ENCODE assay signal across 1 cellular context in the genomic region with DNA sequence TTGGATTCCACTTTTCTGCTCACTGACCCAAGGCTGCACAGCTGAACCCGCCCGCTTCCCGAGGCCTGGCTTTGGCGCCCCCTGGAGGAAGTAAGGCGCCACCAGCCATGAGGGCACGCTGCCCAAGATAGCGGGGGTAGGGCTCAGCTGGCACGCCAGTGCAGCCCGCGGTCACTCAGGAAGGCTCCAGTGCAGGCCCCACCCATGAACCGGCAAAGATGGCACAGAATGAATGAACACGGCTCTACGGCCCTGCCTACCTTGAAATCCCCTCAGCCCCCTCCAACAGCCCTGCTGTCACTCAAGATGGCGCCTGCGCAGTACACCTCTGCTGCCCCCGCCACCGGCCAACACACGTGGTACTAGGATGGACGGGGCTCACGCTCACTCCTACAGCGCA.
TF ChIP-seq lines count a peak whose summit lies in the region.

No MANE protein-coding gene starts in this region.

TF ChIP-seq in HepG2, 621 proteins besides CTCF, POLR2A, EP300 and RAD21 (continues in another document):
- TF ChIP-seq, protein P1, sequence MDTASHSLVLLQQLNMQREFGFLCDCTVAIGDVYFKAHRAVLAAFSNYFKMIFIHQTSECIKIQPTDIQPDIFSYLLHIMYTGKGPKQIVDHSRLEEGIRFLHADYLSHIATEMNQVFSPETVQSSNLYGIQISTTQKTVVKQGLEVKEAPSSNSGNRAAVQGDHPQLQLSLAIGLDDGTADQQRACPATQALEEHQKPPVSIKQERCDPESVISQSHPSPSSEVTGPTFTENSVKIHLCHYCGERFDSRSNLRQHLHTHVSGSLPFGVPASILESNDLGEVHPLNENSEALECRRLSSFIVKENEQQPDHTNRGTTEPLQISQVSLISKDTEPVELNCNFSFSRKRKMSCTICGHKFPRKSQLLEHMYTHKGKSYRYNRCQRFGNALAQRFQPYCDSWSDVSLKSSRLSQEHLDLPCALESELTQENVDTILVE (CRISPR knock-in tag; IDR thresholded peaks at IDR 0.05) = peak; percentile 38; the same call in 1 of the 2 replicates
- TF ChIP-seq SMAD1 (CRISPR knock-in tag; IDR thresholded peaks at IDR 0.05; ENCODE audit: borderline replicate concordance, low read depth) (no peak), ZNF772 (CRISPR knock-in tag; IDR thresholded peaks at IDR 0.05) (peak; percentile 29; the same call in 1 of the 2 replicates), MAZ (IDR thresholded peaks at IDR 0.05; ENCODE audit: borderline replicate concordance, low read depth, low read length) (0 out of 2 replicates have a peak, but pooled peaks have one; percentile 17), MAZ (CRISPR knock-in tag; IDR thresholded peaks at IDR 0.05; ENCODE audit: low read depth) (no peak), ARID2 (CRISPR knock-in tag; IDR thresholded peaks at IDR 0.05; ENCODE audit: borderline replicate concordance) (no peak), ZNF451 (CRISPR knock-in tag; IDR thresholded peaks at IDR 0.05) (0 out of 2 replicates have a peak, but pooled peaks have one; percentile 14), SP1 (IDR thresholded peaks at IDR 0.05) (no peak), SP1 (CRISPR knock-in tag; IDR thresholded peaks at IDR 0.05) (no peak), HOXA3 (CRISPR knock-in tag; IDR thresholded peaks at IDR 0.05) (peak; percentile 18; the same call in 1 of the 2 replicates), MXI1 (IDR thresholded peaks at IDR 0.05; ENCODE audit: borderline replicate concordance, low read depth, low read length) (peak; percentile 77; the same call in 1 of the 3 replicates), HDAC1 (CRISPR knock-in tag; IDR thresholded peaks at IDR 0.05) (peak; percentile 41; the same call in 1 of the 2 replicates), TARDBP (CRISPR knock-in tag; IDR thresholded peaks at IDR 0.05) (0 out of 2 replicates have a peak, but pooled peaks have one; percentile 7), PAF1 (CRISPR knock-in tag; IDR thresholded peaks at IDR 0.05) (no peak), TBL1XR1 (IDR thresholded peaks at IDR 0.05; ENCODE audit: borderline replicate concordance, low read length, partially characterized antibody) (peak; percentile 11), KLF15 (CRISPR knock-in tag; IDR thresholded peaks at IDR 0.05; ENCODE audit: borderline replicate concordance) (no peak), ZNF331 (CRISPR knock-in tag; IDR thresholded peaks at IDR 0.05) (0 out of 2 replicates have a peak, but pooled peaks have one; percentile 4), RBFOX2 (IDR thresholded peaks at IDR 0.05; ENCODE audit: low read depth, low read length) (peak; percentile 77), CREB1 (IDR thresholded peaks at IDR 0.05) (no peak), CREB1 (CRISPR knock-in tag; IDR thresholded peaks at IDR 0.05) (0 out of 2 replicates have a peak, but pooled peaks have one; percentile 38), ZNF343 (CRISPR knock-in tag; IDR thresholded peaks at IDR 0.05) (no peak), EEA1 (CRISPR knock-in tag; IDR thresholded peaks at IDR 0.05; ENCODE audit: borderline replicate concordance) (no peak), GABPA (IDR thresholded peaks at IDR 0.05; ENCODE audit: low read depth, low read length) (no peak), GABPA (CRISPR knock-in tag; IDR thresholded peaks at IDR 0.05; ENCODE audit: low read depth) (0 out of 2 replicates have a peak, but pooled peaks have one; percentile 14), ZNF235 (CRISPR knock-in tag; IDR thresholded peaks at IDR 0.05; ENCODE audit: borderline replicate concordance) (no peak), POLR2G (IDR thresholded peaks at IDR 0.05; ENCODE audit: low read depth, low read length) (0 out of 2 replicates have a peak, but pooled peaks have one; percentile 2), STAG1 (CRISPR knock-in tag; IDR thresholded peaks at IDR 0.05) (peak; percentile 36; the same call in 1 of the 2 replicates), KDM2A (CRISPR knock-in tag; IDR thresholded peaks at IDR 0.05; ENCODE audit: borderline replicate concordance, low read depth) (0 out of 2 replicates have a peak, but pooled peaks have one; percentile 5), SP4 (CRISPR knock-in tag; IDR thresholded peaks at IDR 0.05) (no peak), AGO1 (IDR thresholded peaks at IDR 0.05; ENCODE audit: low read depth, low read length, poor library complexity, severe bottlenecking) (peak; percentile 53), U2AF1 (optimal IDR thresholded peaks at IDR 0.05; ENCODE audit: low read depth, low read length) (no peak), MEF2D (CRISPR knock-in tag; IDR thresholded peaks at IDR 0.05) (peak; percentile 10; the same call in 1 of the 2 replicates), PITX1 (CRISPR knock-in tag; IDR thresholded peaks at IDR 0.05) (0 out of 2 replicates have a peak, but pooled peaks have one; percentile 31), KLF6 (CRISPR knock-in tag; IDR thresholded peaks at IDR 0.05) (no peak), ZNF563 (CRISPR knock-in tag; IDR thresholded peaks at IDR 0.05) (no peak), ZNF768 (CRISPR knock-in tag; IDR thresholded peaks at IDR 0.05) (peak; percentile 49; the same call in 1 of the 2 replicates), MYC (CRISPR knock-in tag; IDR thresholded peaks at IDR 0.05; ENCODE audit: borderline replicate concordance) (0 out of 2 replicates have a peak, but pooled peaks have one; percentile 8), ZC3H13 (CRISPR knock-in tag; IDR thresholded peaks at IDR 0.05) (no peak), SMC3 (IDR thresholded peaks at IDR 0.05; ENCODE audit: low read length) (peak; percentile 3; the same call in 1 of the 2 replicates)
- TF ChIP-seq, protein P2, sequence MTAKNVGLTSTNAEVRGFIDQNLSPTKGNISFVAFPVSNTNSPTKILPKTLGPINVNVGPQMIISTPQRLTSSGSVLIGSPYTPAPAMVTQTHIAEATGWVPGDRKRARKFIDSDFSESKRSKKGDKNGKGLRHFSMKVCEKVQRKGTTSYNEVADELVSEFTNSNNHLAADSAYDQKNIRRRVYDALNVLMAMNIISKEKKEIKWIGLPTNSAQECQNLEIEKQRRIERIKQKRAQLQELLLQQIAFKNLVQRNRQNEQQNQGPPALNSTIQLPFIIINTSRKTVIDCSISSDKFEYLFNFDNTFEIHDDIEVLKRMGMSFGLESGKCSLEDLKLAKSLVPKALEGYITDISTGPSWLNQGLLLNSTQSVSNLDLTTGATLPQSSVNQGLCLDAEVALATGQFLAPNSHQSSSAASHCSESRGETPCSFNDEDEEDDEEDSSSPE (CRISPR knock-in tag; IDR thresholded peaks at IDR 0.05) = 0 out of 2 replicates have a peak, but pooled peaks have one; percentile 8
- TF ChIP-seq, protein P3, sequence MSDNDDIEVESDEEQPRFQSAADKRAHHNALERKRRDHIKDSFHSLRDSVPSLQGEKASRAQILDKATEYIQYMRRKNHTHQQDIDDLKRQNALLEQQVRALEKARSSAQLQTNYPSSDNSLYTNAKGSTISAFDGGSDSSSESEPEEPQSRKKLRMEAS (IDR thresholded peaks at IDR 0.05) = peak; percentile 42; the same call in 1 of the 2 replicates
- TF ChIP-seq, protein P4, sequence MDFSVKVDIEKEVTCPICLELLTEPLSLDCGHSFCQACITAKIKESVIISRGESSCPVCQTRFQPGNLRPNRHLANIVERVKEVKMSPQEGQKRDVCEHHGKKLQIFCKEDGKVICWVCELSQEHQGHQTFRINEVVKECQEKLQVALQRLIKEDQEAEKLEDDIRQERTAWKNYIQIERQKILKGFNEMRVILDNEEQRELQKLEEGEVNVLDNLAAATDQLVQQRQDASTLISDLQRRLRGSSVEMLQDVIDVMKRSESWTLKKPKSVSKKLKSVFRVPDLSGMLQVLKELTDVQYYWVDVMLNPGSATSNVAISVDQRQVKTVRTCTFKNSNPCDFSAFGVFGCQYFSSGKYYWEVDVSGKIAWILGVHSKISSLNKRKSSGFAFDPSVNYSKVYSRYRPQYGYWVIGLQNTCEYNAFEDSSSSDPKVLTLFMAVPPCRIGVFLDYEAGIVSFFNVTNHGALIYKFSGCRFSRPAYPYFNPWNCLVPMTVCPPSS (IDR thresholded peaks at IDR 0.05) = no peak
- TF ChIP-seq, protein P5, sequence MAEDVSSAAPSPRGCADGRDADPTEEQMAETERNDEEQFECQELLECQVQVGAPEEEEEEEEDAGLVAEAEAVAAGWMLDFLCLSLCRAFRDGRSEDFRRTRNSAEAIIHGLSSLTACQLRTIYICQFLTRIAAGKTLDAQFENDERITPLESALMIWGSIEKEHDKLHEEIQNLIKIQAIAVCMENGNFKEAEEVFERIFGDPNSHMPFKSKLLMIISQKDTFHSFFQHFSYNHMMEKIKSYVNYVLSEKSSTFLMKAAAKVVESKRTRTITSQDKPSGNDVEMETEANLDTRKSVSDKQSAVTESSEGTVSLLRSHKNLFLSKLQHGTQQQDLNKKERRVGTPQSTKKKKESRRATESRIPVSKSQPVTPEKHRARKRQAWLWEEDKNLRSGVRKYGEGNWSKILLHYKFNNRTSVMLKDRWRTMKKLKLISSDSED (CRISPR knock-in tag; IDR thresholded peaks at IDR 0.05) = 0 out of 2 replicates have a peak, but pooled peaks have one; percentile 61
- TF ChIP-seq, protein P6, sequence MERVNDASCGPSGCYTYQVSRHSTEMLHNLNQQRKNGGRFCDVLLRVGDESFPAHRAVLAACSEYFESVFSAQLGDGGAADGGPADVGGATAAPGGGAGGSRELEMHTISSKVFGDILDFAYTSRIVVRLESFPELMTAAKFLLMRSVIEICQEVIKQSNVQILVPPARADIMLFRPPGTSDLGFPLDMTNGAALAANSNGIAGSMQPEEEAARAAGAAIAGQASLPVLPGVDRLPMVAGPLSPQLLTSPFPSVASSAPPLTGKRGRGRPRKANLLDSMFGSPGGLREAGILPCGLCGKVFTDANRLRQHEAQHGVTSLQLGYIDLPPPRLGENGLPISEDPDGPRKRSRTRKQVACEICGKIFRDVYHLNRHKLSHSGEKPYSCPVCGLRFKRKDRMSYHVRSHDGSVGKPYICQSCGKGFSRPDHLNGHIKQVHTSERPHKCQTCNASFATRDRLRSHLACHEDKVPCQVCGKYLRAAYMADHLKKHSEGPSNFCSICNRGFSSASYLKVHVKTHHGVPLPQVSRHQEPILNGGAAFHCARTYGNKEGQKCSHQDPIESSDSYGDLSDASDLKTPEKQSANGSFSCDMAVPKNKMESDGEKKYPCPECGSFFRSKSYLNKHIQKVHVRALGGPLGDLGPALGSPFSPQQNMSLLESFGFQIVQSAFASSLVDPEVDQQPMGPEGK (CRISPR knock-in tag; IDR thresholded peaks at IDR 0.05) = peak; percentile 15; the same call in 1 of the 2 replicates
- TF ChIP-seq, protein P7, sequence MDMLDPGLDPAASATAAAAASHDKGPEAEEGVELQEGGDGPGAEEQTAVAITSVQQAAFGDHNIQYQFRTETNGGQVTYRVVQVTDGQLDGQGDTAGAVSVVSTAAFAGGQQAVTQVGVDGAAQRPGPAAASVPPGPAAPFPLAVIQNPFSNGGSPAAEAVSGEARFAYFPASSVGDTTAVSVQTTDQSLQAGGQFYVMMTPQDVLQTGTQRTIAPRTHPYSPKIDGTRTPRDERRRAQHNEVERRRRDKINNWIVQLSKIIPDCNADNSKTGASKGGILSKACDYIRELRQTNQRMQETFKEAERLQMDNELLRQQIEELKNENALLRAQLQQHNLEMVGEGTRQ (IDR thresholded peaks at IDR 0.05; ENCODE audit: low read depth, low read length) = no peak
- TF ChIP-seq, protein P7 (CRISPR knock-in tag; IDR thresholded peaks at IDR 0.05; ENCODE audit: borderline replicate concordance) = 0 out of 2 replicates have a peak, but pooled peaks have one; percentile 5
- TF ChIP-seq, protein P8, sequence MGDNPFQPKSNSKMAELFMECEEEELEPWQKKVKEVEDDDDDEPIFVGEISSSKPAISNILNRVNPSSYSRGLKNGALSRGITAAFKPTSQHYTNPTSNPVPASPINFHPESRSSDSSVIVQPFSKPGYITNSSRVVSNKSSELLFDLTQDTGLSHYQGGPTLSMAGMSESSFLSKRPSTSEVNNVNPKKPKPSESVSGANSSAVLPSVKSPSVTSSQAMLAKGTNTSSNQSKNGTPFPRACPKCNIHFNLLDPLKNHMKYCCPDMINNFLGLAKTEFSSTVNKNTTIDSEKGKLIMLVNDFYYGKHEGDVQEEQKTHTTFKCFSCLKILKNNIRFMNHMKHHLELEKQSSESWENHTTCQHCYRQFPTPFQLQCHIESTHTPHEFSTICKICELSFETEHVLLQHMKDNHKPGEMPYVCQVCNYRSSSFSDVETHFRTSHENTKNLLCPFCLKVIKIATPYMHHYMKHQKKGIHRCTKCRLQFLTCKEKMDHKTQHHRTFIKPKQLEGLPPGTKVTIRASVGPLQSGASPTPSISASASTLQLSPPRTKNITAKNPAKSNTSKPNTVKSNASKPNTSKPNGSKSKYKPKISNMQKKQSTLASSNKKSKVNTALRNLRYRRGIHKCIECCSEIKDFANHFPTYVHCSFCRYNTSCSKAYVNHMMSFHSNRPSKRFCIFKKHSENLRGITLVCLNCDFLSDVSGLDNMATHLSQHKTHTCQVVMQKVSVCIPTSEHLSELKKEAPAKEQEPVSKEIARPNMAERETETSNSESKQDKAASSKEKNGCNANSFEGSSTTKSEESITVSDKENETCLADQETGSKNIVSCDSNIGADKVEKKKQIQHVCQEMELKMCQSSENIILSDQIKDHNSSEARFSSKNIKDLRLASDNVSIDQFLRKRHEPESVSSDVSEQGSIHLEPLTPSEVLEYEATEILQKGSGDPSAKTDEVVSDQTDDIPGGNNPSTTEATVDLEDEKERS (CRISPR knock-in tag; IDR thresholded peaks at IDR 0.05) = peak; percentile 29; the same call in 1 of the 2 replicates
- TF ChIP-seq, protein P9, sequence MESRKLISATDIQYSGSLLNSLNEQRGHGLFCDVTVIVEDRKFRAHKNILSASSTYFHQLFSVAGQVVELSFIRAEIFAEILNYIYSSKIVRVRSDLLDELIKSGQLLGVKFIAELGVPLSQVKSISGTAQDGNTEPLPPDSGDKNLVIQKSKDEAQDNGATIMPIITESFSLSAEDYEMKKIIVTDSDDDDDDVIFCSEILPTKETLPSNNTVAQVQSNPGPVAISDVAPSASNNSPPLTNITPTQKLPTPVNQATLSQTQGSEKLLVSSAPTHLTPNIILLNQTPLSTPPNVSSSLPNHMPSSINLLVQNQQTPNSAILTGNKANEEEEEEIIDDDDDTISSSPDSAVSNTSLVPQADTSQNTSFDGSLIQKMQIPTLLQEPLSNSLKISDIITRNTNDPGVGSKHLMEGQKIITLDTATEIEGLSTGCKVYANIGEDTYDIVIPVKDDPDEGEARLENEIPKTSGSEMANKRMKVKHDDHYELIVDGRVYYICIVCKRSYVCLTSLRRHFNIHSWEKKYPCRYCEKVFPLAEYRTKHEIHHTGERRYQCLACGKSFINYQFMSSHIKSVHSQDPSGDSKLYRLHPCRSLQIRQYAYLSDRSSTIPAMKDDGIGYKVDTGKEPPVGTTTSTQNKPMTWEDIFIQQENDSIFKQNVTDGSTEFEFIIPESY (CRISPR knock-in tag; IDR thresholded peaks at IDR 0.05) = peak; percentile 74; the same call in 1 of the 2 replicates
- TF ChIP-seq, protein P10, sequence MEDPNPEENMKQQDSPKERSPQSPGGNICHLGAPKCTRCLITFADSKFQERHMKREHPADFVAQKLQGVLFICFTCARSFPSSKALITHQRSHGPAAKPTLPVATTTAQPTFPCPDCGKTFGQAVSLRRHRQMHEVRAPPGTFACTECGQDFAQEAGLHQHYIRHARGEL (CRISPR knock-in tag; IDR thresholded peaks at IDR 0.05) = peak; percentile 50; the same call in 1 of the 2 replicates
